Comparison of ENCODE assay signal across 19 cellular contexts in the genomic region with DNA sequence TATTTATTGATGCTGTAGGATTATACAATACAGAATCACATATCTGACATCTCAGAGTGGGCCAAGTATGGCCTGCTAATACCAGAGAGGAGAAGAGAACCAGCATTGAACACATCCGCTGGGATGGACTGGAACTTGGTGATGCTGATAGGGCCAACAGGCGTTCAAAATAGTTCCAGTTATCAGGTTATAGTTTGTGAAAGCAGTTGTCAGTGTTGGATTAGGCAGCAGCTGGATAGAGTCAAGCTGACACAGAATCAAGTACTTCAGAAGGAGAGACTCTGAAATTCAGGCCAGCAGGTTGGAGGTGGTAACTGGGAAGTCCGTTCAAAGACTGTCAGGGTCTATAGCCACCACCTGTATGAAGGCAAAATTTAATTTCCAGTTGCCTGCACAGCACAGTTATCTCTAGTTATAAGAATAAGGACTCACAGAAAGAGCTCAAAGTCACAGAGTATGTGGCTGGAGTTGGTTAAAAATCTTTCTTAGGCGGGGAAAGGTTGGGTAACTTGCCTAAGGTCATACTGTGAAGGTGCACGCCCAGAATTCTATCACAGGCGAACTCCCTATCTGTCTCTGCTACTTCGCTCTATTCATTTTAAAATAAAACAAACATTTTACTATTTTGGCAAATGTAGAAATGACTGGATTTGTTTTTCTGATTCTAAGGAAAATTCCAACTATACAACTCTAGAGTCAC. TPM values are rescaled to one million over a fixed set of nuclear protein-coding genes. Genes with fewer than 3 reads are reported as not detected.
DNase-seq lines count a peak whose midpoint lies in the region; ATAC-seq and TF ChIP-seq lines count a peak whose summit lies in the region.
"Had no signal": no experiment of that assay in that cellular context is flagged by ENCODE, and none has a peak within 500 bp of the region (broad histone marks: within the 10 kb centered on the region; RNA-seq: fewer than 3 reads in every experiment).

No MANE protein-coding gene starts in this region.

- H3K27me3 Mint-ChIP-seq in T-helper 2 cell treated with Interferon-gamma antibody and Interleukin-4, amounts not matched to agents 5 μg/mL and 100 μg/mL, for 36 hours (ENCODE audit: low read depth), result no peaks in the 10 kb centered on the region
- H3K27me3 Mint-ChIP-seq in stimulated activated memory B cell treated with anti-CD40 and anti-IgM and Interleukin-4, amounts not matched to agents 10 μg/mL and 1 μg/mL and 100 μg/mL, for 72 hours, result no peaks in the 10 kb centered on the region
- H3K27me3 Mint-ChIP-seq: CD4-positive, alpha-beta memory T cell had no signal

- H3K4me1 ChIP-seq in OCI-LY3 (ENCODE audit: low read length), result peaks cover 78% of the 10 kb centered on the region
- H3K4me1 ChIP-seq in aorta (ENCODE audit: control insufficient read depth in 1 of 2, insufficient read depth in 2 of 2, low read length in 2 of 2), result peaks cover 2 to 5% of the 10 kb centered on the region in 2 donors

- H2AFZ ChIP-seq in OCI-LY3 (ENCODE audit: low read depth, low read length), result peak overlapping the region; percentile 50

- peak overlapping the region; percentile 27 for H3K27ac Mint-ChIP-seq in T-helper 2 cell treated with Interferon-gamma antibody and Interleukin-4, amounts not matched to agents 5 μg/mL and 100 μg/mL, for 36 hours
- H3K27ac Mint-ChIP-seq in stimulated activated memory B cell treated with anti-CD40 and anti-IgM and Interleukin-4, amounts not matched to agents 10 μg/mL and 1 μg/mL and 100 μg/mL, for 72 hours, result peak overlapping the region; percentile 71

- WGBS in aorta, 2 donors, result 89 to 90% methylated on average over 7 of the region's 7 CpGs

- H3K79me2 ChIP-seq in OCI-LY3 (ENCODE audit: low read length), result no peaks in the 10 kb centered on the region

- H3K4me3 ChIP-seq in OCI-LY3 (ENCODE audit: low read length) (no peak overlapping the region), aorta (ENCODE audit: low read length in 2 of 2) (no peak overlapping the region)

- H3K4me1 Mint-ChIP-seq in T-helper 2 cell treated with Interferon-gamma antibody and Interleukin-4, amounts not matched to agents 5 μg/mL and 100 μg/mL, for 36 hours (ENCODE audit: low read depth), result peaks cover 49% of the 10 kb centered on the region
- H3K4me1 Mint-ChIP-seq in stimulated activated memory B cell treated with anti-CD40 and anti-IgM and Interleukin-4, amounts not matched to agents 10 μg/mL and 1 μg/mL and 100 μg/mL, for 72 hours, result peaks cover 71% of the 10 kb centered on the region

- H3K9ac ChIP-seq in OCI-LY3 (ENCODE audit: low read length), result peak overlapping the region; percentile 23

- no peaks in the 10 kb centered on the region for H3K9me3 Mint-ChIP-seq in T-helper 2 cell treated with Interferon-gamma antibody and Interleukin-4, amounts not matched to agents 5 μg/mL and 100 μg/mL, for 36 hours
- no peaks in the 10 kb centered on the region for H3K9me3 Mint-ChIP-seq in stimulated activated memory B cell treated with anti-CD40 and anti-IgM and Interleukin-4, amounts not matched to agents 10 μg/mL and 1 μg/mL and 100 μg/mL, for 72 hours
- H3K9me3 Mint-ChIP-seq: CD4-positive, alpha-beta memory T cell had no signal

- TF ChIP-seq CTCF in OCI-LY3 (IDR thresholded peaks at IDR 0.05; ENCODE audit: low read depth, low read length), result no peak

- peak; percentile 18 for ATAC-seq in esophagus mucosa
- ATAC-seq in stimulated activated memory B cell treated with anti-CD40 and anti-IgM and Interleukin-4, amounts not matched to agents 10 μg/mL and 1 μg/mL and 100 μg/mL, for 72 hours, result no peak
- ATAC-seq in GM21576 (IDR thresholded peaks at IDR 0.05; ENCODE audit: unreplicated experiment), result no peak
- ATAC-seq in aorta (ENCODE audit: low FRiP score), result no peak

- H3K9me3 ChIP-seq in OCI-LY3 (ENCODE audit: insufficient read depth, low read length) (no peaks in the 10 kb centered on the region), aorta (ENCODE audit: control insufficient read depth, low read length) (no peaks in the 10 kb centered on the region)

- H3K36me3 Mint-ChIP-seq in T-helper 2 cell treated with Interferon-gamma antibody and Interleukin-4, amounts not matched to agents 5 μg/mL and 100 μg/mL, for 36 hours (ENCODE audit: low read depth), result no peaks in the 10 kb centered on the region
- H3K36me3 Mint-ChIP-seq in stimulated activated memory B cell treated with anti-CD40 and anti-IgM and Interleukin-4, amounts not matched to agents 10 μg/mL and 1 μg/mL and 100 μg/mL, for 72 hours, result no peaks in the 10 kb centered on the region
- H3K36me3 Mint-ChIP-seq: CD4-positive, alpha-beta memory T cell had no signal

- H3K4me3 Mint-ChIP-seq in T-helper 2 cell treated with Interferon-gamma antibody and Interleukin-4, amounts not matched to agents 5 μg/mL and 100 μg/mL, for 36 hours, result no peak overlapping the region
- H3K4me3 Mint-ChIP-seq in stimulated activated memory B cell treated with anti-CD40 and anti-IgM and Interleukin-4, amounts not matched to agents 10 μg/mL and 1 μg/mL and 100 μg/mL, for 72 hours, result no peak overlapping the region
- H3K4me3 Mint-ChIP-seq: CD4-positive, alpha-beta memory T cell had no signal

- no peaks in the 10 kb centered on the region for H3K36me3 ChIP-seq in OCI-LY3 (replicated peaks; ENCODE audit: low read depth, low read length)
- no peaks in the 10 kb centered on the region for H3K36me3 ChIP-seq in aorta (ENCODE audit: control insufficient read depth in 1 of 2, insufficient read depth in 2 of 2, low read length in 1 of 2)

- no peaks in the 10 kb centered on the region for H3K27me3 ChIP-seq in OCI-LY3 (ENCODE audit: low read depth, low read length)
- no peaks in the 10 kb centered on the region for H3K27me3 ChIP-seq in aorta (ENCODE audit: control insufficient read depth in 1 of 2, insufficient read depth in 2 of 2, low read length in 1 of 2)

- no peak for DNase-seq in T-helper 2 cell treated with Interferon-gamma antibody and Interleukin-4, amounts not matched to agents 5 μg/mL and 100 μg/mL, for 36 hours (ENCODE audit: low spot score)
- DNase-seq in T-helper 2 cell, result no peak
- no peak for DNase-seq in LoVo (ENCODE audit: low spot score)
- no peak for DNase-seq in aorta
- DNase-seq: 8988T; CD4-positive, alpha-beta memory T cell; DMS79; GOT3; KG1; NCI-H1048; NCI-H1694; NCI-H2107; NCI-H2227 treated with DMSO at 0.1 percent for 48 hours; NCI-H524; SIG-M5 had no signal

- no peaks in the 10 kb centered on the region for H4K20me1 ChIP-seq in OCI-LY3 (ENCODE audit: insufficient read depth, low read length)

- peak overlapping the region; percentile 27 for H3K4me2 ChIP-seq in OCI-LY3 (ENCODE audit: low read length)

- H3K27ac ChIP-seq in OCI-LY3 (ENCODE audit: low read length) (peak overlapping the region; percentile 54), aorta (ENCODE audit: low read depth in 1 of 2, low read length in 2 of 2) (no peak overlapping the region)

- intact Hi-C loops in aorta (cut with DNase I), result no loop called here

RNA-seq across cellular contexts. Expression of gene DIPK1A, which starts 9.9 kb away (rescaled TPM):
- 2.8 TPM for total RNA-seq in esophagus mucosa
- 10 to 100 TPM; 11.0 to 15.9 TPM for total RNA-seq in aorta
- polyA plus RNA-seq in aorta, result 10 to 100 TPM in 1 of 2 donors, 1 to 10 TPM in 1; 4.9 to 10.6 TPM
